Comparison of ENCODE assay signal across 9 cellular contexts in genomic region chr4:165537028-165537648, GRCh38.
DNase-seq lines count a peak whose midpoint lies in the region; ATAC-seq and TF ChIP-seq lines count a peak whose summit lies in the region.
"Had no signal": no experiment of that assay in that cellular context is flagged by ENCODE, and none has a peak within 500 bp of the region (broad histone marks: within the 10 kb centered on the region; RNA-seq: fewer than 3 reads in every experiment).

No MANE protein-coding gene starts in this region.

- H3K4me3 ChIP-seq in CD8-positive, alpha-beta T cell (ENCODE audit: low read depth, low read length): no peak overlapping the region
- H3K4me3 ChIP-seq: SJSA1 had no signal

- no peaks in the 10 kb centered on the region for H3K4me1 Mint-ChIP-seq in CD8-positive, alpha-beta T cell (ENCODE audit: low read depth)

- ATAC-seq in CD8-positive, alpha-beta T cell: no peak
- ATAC-seq in GM18907 (IDR thresholded peaks at IDR 0.05; ENCODE audit: unreplicated experiment) (peak; percentile 67), HG03469 (IDR thresholded peaks at IDR 0.05; ENCODE audit: unreplicated experiment) (peak; percentile 46)

- no peaks in the 10 kb centered on the region for H3K27me3 ChIP-seq in CD8-positive, alpha-beta T cell (ENCODE audit: insufficient read depth, low read length)
- H3K27me3 ChIP-seq: SJSA1 had no signal

- CTCF ChIA-PET in CD8-positive, alpha-beta T cell (lab: Charles Lee): interaction anchor here (0.6 to 1.3 kb wide), 3 partner anchors 20 to 626 kb away, joined by 3 read pairs; partner anchors contain the start of gene TRIM75
- CTCF ChIA-PET in RWPE1 (lab: Yijun Ruan, JAX): interaction anchor here (0.5 to 1.4 kb wide), 8 partner anchors 8 to 648 kb away, joined by 3 to 9 read pairs (median 4); no protein-coding TSS in a partner anchor

- TF ChIP-seq CTCF in CD8-positive, alpha-beta T cell (IDR thresholded peaks at IDR 0.05): peak; percentile 80
- TF ChIP-seq CTCF in RWPE1 (conservative IDR thresholded peaks at IDR 0.05; ENCODE audit: low read depth): peak; percentile 70

- H3K4me1 ChIP-seq in CD8-positive, alpha-beta T cell (ENCODE audit: insufficient read depth, low read length): no peaks in the 10 kb centered on the region
- H3K4me1 ChIP-seq: SJSA1 had no signal

- H3K27ac ChIP-seq in CD8-positive, alpha-beta T cell (ENCODE audit: low read depth, low read length): no peak overlapping the region
- H3K27ac ChIP-seq in RWPE1: no peak overlapping the region
- H3K27ac ChIP-seq: SJSA1 had no signal

- intact Hi-C loops in CD8-positive, alpha-beta T cell (cut with DNase I, micrococcal nuclease): loop anchor here in 1 of 2 experiments (1.0 kb wide), 1 partner anchor 406 kb away; no protein-coding TSS in a partner anchor

- POLR2A ChIA-PET in CD8-positive, alpha-beta T cell (lab: Charles Lee): no interaction called here
- POLR2A ChIA-PET in RWPE1 (lab: Yijun Ruan, JAX; ENCODE audit: low non-redundant PET): no interaction called here

- H3K36me3 Mint-ChIP-seq in CD8-positive, alpha-beta T cell: no peaks in the 10 kb centered on the region

- no peak overlapping the region for H3K27ac Mint-ChIP-seq in CD8-positive, alpha-beta T cell

- H3K4me3 Mint-ChIP-seq in CD8-positive, alpha-beta T cell: no peak overlapping the region

- H3K27me3 Mint-ChIP-seq in CD8-positive, alpha-beta T cell (ENCODE audit: low read depth): peaks cover 9% of the 10 kb centered on the region

- no peaks in the 10 kb centered on the region for H3K9me3 Mint-ChIP-seq in CD8-positive, alpha-beta T cell

- H3K9me3 ChIP-seq in CD8-positive, alpha-beta T cell (ENCODE audit: low read length): no peaks in the 10 kb centered on the region
- H3K9me3 ChIP-seq: SJSA1 had no signal

- H3K36me3 ChIP-seq in CD8-positive, alpha-beta T cell (ENCODE audit: insufficient read depth, low read length): no peaks in the 10 kb centered on the region
- H3K36me3 ChIP-seq: SJSA1 had no signal

- no peak for DNase-seq in CD8-positive, alpha-beta T cell
- peak; percentile 50 for DNase-seq in RWPE1 (ENCODE audit: low spot score)
- peak; percentile 27 for DNase-seq in epidermal melanocyte (ENCODE audit: insufficient read length, low spot score)
- peak; percentile 52 for DNase-seq in middle frontal gyrus (ENCODE audit: extremely low spot score, low spot score)
- DNase-seq in NCI-H187 (lab: John Stamatoyannopoulos, UW): no peak
- no peak for DNase-seq in GM19238 (ENCODE audit: insufficient read length, low spot score)

Comparison
In these comparisons a context has a peak if more than half of its experiments do, and no peak if none do; other contexts are left out.
1. DNase-seq: peak in RWPE1 (single experiment), epidermal melanocyte (single experiment) and middle frontal gyrus (single experiment); none in CD8-positive, alpha-beta T cell (0 of 7), NCI-H187 (0 of 2) and GM19238 (single experiment).